8 cellular contexts compared by ENCODE assay signal in genomic region chr19:13953021-13953531, GRCh38. TPM values are rescaled to one million over a fixed set of nuclear protein-coding genes. Genes with fewer than 3 reads are reported as not detected.
DNase-seq lines count a peak whose midpoint lies in the region; ATAC-seq and TF ChIP-seq lines count a peak whose summit lies in the region.
"Had no signal": no experiment of that assay in that cellular context is flagged by ENCODE, and none has a peak within 500 bp of the region (broad histone marks: within the 10 kb centered on the region; RNA-seq: fewer than 3 reads in every experiment).

No MANE protein-coding gene starts in this region.

- ATAC-seq in upper lobe of left lung (ENCODE audit: low FRiP score in 2 of 2) (peak in 1 of 2 donors; percentile 48), HG02763 (IDR thresholded peaks at IDR 0.05; ENCODE audit: unreplicated experiment) (no peak)

- no peak for TF ChIP-seq EP300 in upper lobe of left lung (IDR thresholded peaks at IDR 0.05)

- no peak for TF ChIP-seq CTCF in upper lobe of left lung (IDR thresholded peaks at IDR 0.05)

- H3K27me3 ChIP-seq in upper lobe of left lung: no peaks in the 10 kb centered on the region
- H3K27me3 ChIP-seq: adrenal gland had no signal

- 0 to 9% methylated on average over 2 to 10 of the region's 10 CpGs for WGBS in upper lobe of left lung, 2 donors

- H3K36me3 ChIP-seq in upper lobe of left lung: peaks cover 22 to 39% (median 31%) of the 10 kb centered on the region in 4 donors

- peak overlapping the region; percentile 81 to 87 (median 86) for H3K4me3 ChIP-seq in upper lobe of left lung

- no peaks in the 10 kb centered on the region for H3K9me3 ChIP-seq in upper lobe of left lung
- H3K9me3 ChIP-seq: adrenal gland had no signal

- DNase-seq in GM19240 (ENCODE audit: insufficient read length, low spot score) (peak; percentile 29), RKO (ENCODE audit: low spot score) (peak; percentile 59), medulla oblongata (ENCODE audit: extremely low spot score) (peak; percentile 28), upper lobe of left lung (peak in 1 of 2 donors; percentile 34), NCI-H2081 (lab: John Stamatoyannopoulos, UW) (no peak)
- DNase-seq in effector CD8-positive, alpha-beta T cell (lab: John Stamatoyannopoulos, UW): peak; percentile 28

- H3K4me1 ChIP-seq in upper lobe of left lung: peaks cover 11 to 17% (median 15%) of the 10 kb centered on the region in 4 donors

- TF ChIP-seq POLR2A in upper lobe of left lung (IDR thresholded peaks at IDR 0.05): no peak

- peak overlapping the region; percentile 83 to 94 (median 91) for H3K27ac ChIP-seq in upper lobe of left lung

RNA-seq across cellular contexts. Expression of gene DCAF15, which starts 0.8 kb away (rescaled TPM):
- total RNA-seq in upper lobe of left lung: 10 to 100 TPM; 20.5 to 51.3 (median 39.0) TPM

RNA-seq across cellular contexts. Expression of gene PODNL1, which starts 14.9 kb away (rescaled TPM):
- total RNA-seq in upper lobe of left lung: 1 to 10 TPM; 1.5 to 4.3 (median 2.5) TPM

RNA-seq across cellular contexts. Expression of gene CC2D1A, which starts 47.1 kb away (rescaled TPM):
- 10 to 100 TPM; 30.4 to 95.3 (median 35.3) TPM for total RNA-seq in upper lobe of left lung

RNA-seq across cellular contexts. Expression of gene BRME1, which starts 47.2 kb away (rescaled TPM):
- 1 to 10 TPM in 5 of 6 donors, under 1 TPM in 1; 0.46 to 4.4 (median 2.1) TPM for total RNA-seq in upper lobe of left lung

RNA-seq across cellular contexts. Expression of gene RFX1, which starts 53.0 kb away (rescaled TPM):
- total RNA-seq in upper lobe of left lung: 10 to 100 TPM in 5 of 6 donors, 1 to 10 TPM in 1; 6.0 to 22.3 (median 15.5) TPM

Comparison
In these comparisons a context has a peak if more than half of its experiments do, and no peak if none do; other contexts are left out.
1. DNase-seq: peak in GM19240 (single experiment), RKO (single experiment), effector CD8-positive, alpha-beta T cell (single experiment) and medulla oblongata (single experiment); none in NCI-H2081 (0 of 2).